12 cellular contexts compared by ENCODE assay signal in the genomic region with DNA sequence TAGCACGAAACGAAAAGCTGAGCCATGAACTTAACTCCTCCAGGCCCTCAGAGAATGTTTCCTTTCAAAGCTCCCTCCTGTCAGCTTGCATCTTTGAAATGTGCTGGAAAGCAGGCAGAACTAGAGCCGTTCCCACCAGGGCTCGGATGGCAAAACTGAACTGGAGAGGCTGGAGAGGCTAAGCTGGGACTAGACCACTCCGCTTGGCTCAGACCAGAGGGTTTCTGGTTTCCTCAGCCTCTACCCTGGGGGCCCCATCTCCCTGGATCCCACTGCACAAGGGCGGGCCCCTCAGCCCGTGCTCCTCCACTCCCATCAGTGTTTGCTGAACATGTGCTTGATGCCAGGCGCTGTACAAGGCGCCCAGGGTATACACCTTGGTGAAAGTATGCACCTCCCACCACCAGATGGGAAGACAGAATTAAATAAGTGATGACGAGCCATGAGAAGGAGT. TPM values are rescaled to one million over a fixed set of nuclear protein-coding genes. Genes with fewer than 3 reads are reported as not detected.
DNase-seq lines count a peak whose midpoint lies in the region; ATAC-seq and TF ChIP-seq lines count a peak whose summit lies in the region.
"Had no signal": no experiment of that assay in that cellular context is flagged by ENCODE, and none has a peak within 500 bp of the region (broad histone marks: within the 10 kb centered on the region; RNA-seq: fewer than 3 reads in every experiment).

No MANE protein-coding gene starts in this region.

- ATAC-seq in lower lobe of right lung (no peak), HG03159 (IDR thresholded peaks at IDR 0.05; ENCODE audit: unreplicated experiment) (no peak), HG03432 (IDR thresholded peaks at IDR 0.05; ENCODE audit: unreplicated experiment) (no peak)
- ATAC-seq in stimulated activated naive CD8-positive, alpha-beta T cell treated with anti-CD3 and anti-CD28 coated beads, Interleukin-15, amount 100 ng/mL, for 72 hours, result peak; percentile 44
- ATAC-seq in activated T-cell treated with anti-CD3 and anti-CD28 coated beads, Interleukin-2, amount 50 U/mL, for 4 hours, result no peak

- H3K27me3 ChIP-seq in NT2/D1 (ENCODE audit: insufficient read depth, insufficient read length) (no peaks in the 10 kb centered on the region), lower lobe of right lung (ENCODE audit: low read depth) (no peaks in the 10 kb centered on the region)

- TF ChIP-seq CTCF in lower lobe of right lung (IDR thresholded peaks at IDR 0.05), result no peak

- no peaks in the 10 kb centered on the region for H3K9me3 Mint-ChIP-seq in stimulated activated naive CD8-positive, alpha-beta T cell treated with anti-CD3 and anti-CD28 coated beads, Interleukin-15, amount 100 ng/mL, for 72 hours
- H3K9me3 Mint-ChIP-seq in activated T-cell treated with anti-CD3 and anti-CD28 coated beads, Interleukin-2, amount 50 U/mL, for 4 hours, result no peaks in the 10 kb centered on the region
- H3K9me3 Mint-ChIP-seq: naive B cell had no signal

- peak overlapping the region; percentile 66 for H3K27ac ChIP-seq in lower lobe of right lung
- H3K27ac ChIP-seq: KMS-11 had no signal

- H3K27me3 Mint-ChIP-seq in stimulated activated naive CD8-positive, alpha-beta T cell treated with anti-CD3 and anti-CD28 coated beads, Interleukin-15, amount 100 ng/mL, for 72 hours, result no peaks in the 10 kb centered on the region
- no peaks in the 10 kb centered on the region for H3K27me3 Mint-ChIP-seq in activated T-cell treated with anti-CD3 and anti-CD28 coated beads, Interleukin-2, amount 50 U/mL, for 4 hours (ENCODE audit: low read depth)
- H3K27me3 Mint-ChIP-seq: naive B cell had no signal

- no peak overlapping the region for H3K4me3 Mint-ChIP-seq in stimulated activated naive CD8-positive, alpha-beta T cell treated with anti-CD3 and anti-CD28 coated beads, Interleukin-15, amount 100 ng/mL, for 72 hours
- H3K4me3 Mint-ChIP-seq in activated T-cell treated with anti-CD3 and anti-CD28 coated beads, Interleukin-2, amount 50 U/mL, for 4 hours, result no peak overlapping the region
- H3K4me3 Mint-ChIP-seq: naive B cell had no signal

- H3K36me3 ChIP-seq in NT2/D1 (ENCODE audit: insufficient read depth, insufficient read length, low read length) (peaks cover 81% of the 10 kb centered on the region), lower lobe of right lung (peaks cover 97% of the 10 kb centered on the region)

- peaks cover 14% of the 10 kb centered on the region for H3K4me1 Mint-ChIP-seq in stimulated activated naive CD8-positive, alpha-beta T cell treated with anti-CD3 and anti-CD28 coated beads, Interleukin-15, amount 100 ng/mL, for 72 hours
- peaks cover 4% of the 10 kb centered on the region for H3K4me1 Mint-ChIP-seq in activated T-cell treated with anti-CD3 and anti-CD28 coated beads, Interleukin-2, amount 50 U/mL, for 4 hours (ENCODE audit: low read depth)

- H3K9me3 ChIP-seq in NT2/D1 (ENCODE audit: insufficient read depth, low read length) (no peaks in the 10 kb centered on the region), lower lobe of right lung (no peaks in the 10 kb centered on the region)

- intact Hi-C loops in lower lobe of right lung (cut with DNase I), result no loop called here

- no peak overlapping the region for H3K27ac Mint-ChIP-seq in stimulated activated naive CD8-positive, alpha-beta T cell treated with anti-CD3 and anti-CD28 coated beads, Interleukin-15, amount 100 ng/mL, for 72 hours

- H3K4me3 ChIP-seq in NT2/D1 (ENCODE audit: insufficient read length, low read depth), result no peak overlapping the region
- H3K4me3 ChIP-seq in lower lobe of right lung, result no peak overlapping the region

- peak overlapping the region; percentile 50 for H3K9ac ChIP-seq in NT2/D1 (ENCODE audit: insufficient read length, low read depth)
- H3K9ac ChIP-seq: KMS-11 had no signal

- H3K4me1 ChIP-seq in NT2/D1 (ENCODE audit: insufficient read depth, insufficient read length), result peaks cover 14% of the 10 kb centered on the region
- peaks cover 60% of the 10 kb centered on the region for H3K4me1 ChIP-seq in lower lobe of right lung

- DNase-seq in NT2/D1 (ENCODE audit: low read depth, low spot score), result no peak
- peak; percentile 31 for DNase-seq in brain pericyte (ENCODE audit: low read depth, low spot score)
- no peak for DNase-seq in lower lobe of right lung
- DNase-seq in stimulated activated naive CD8-positive, alpha-beta T cell treated with anti-CD3 and anti-CD28 coated beads, Interleukin-15, amount 100 ng/mL, for 72 hours, result no peak
- DNase-seq in kidney glomerular epithelial cell (lab: John Stamatoyannopoulos, UW), result no peak
- DNase-seq in activated T-cell treated with anti-CD3 and anti-CD28 coated beads, Interleukin-2, amount 50 U/mL, for 4 hours, result no peak
- DNase-seq: activated effector memory CD4-positive, alpha-beta T cell treated with Interleukin-2 at 50 U/mL for 16 hours; effector memory CD4-positive, alpha-beta T cell; naive B cell had no signal

- H3K36me3 Mint-ChIP-seq in activated T-cell treated with anti-CD3 and anti-CD28 coated beads, Interleukin-2, amount 50 U/mL, for 4 hours (ENCODE audit: insufficient read depth), result peaks cover 54% of the 10 kb centered on the region

RNA-seq across cellular contexts. Expression of a gene that starts 17.9 kb away (rescaled TPM):
- total RNA-seq in lower lobe of right lung, result 855 TPM
- 1 to 10 TPM in 2 of 3 donors, under 1 TPM in 1; 0.47 to 1.1 (median 1.0) TPM for total RNA-seq in activated T-cell treated with anti-CD3 and anti-CD28 coated beads, Interleukin-2, amount 50 U/mL, for 4 hours

RNA-seq across cellular contexts. Expression of a gene that starts 42.5 kb away (rescaled TPM):
- total RNA-seq in lower lobe of right lung, result 99.6 TPM
- 100 to 1,000 TPM; 199 to 329 (median 211) TPM for total RNA-seq in activated T-cell treated with anti-CD3 and anti-CD28 coated beads, Interleukin-2, amount 50 U/mL, for 4 hours

Comparison
In these comparisons a context has a peak if more than half of its experiments do, and no peak if none do; other contexts are left out.
1. RNA of a gene that starts 17.9 kb away (total RNA-seq): 855 TPM in lower lobe of right lung (single experiment); 0.47 to 1.1 TPM in activated T-cell treated with anti-CD3 and anti-CD28 coated beads, Interleukin-2, amount 50 U/mL, for 4 hours; every median in the first group is over 100 times any median in the second.